Comparison of ENCODE assay signal across 2 cellular contexts in the genomic region with DNA sequence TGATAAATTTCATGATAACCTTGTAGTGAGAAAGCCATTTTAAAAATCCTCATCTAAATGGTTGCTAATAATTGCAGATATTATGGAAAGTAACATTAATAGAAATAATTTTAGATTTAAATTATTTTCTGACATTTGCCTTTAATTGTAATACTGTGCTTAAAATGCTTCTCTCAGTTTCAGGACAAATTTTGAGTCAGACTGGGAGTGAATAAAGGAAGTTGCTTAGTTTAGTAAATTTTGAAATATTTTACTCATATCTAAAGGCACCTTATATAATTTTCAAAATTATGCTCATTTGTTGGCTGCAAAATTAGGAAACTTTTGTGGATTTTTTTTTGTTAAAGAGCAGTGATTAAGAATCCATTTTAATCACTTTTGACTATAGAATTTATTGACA.
TF ChIP-seq lines count a peak whose summit lies in the region.

No MANE protein-coding gene starts in this region.

TF ChIP-seq in GM12878, 131 proteins besides CTCF, POLR2A, EP300 and RAD21 (continued from another document):
- TF ChIP-seq, protein P1, sequence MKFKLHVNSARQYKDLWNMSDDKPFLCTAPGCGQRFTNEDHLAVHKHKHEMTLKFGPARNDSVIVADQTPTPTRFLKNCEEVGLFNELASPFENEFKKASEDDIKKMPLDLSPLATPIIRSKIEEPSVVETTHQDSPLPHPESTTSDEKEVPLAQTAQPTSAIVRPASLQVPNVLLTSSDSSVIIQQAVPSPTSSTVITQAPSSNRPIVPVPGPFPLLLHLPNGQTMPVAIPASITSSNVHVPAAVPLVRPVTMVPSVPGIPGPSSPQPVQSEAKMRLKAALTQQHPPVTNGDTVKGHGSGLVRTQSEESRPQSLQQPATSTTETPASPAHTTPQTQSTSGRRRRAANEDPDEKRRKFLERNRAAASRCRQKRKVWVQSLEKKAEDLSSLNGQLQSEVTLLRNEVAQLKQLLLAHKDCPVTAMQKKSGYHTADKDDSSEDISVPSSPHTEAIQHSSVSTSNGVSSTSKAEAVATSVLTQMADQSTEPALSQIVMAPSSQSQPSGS (IDR thresholded peaks at IDR 0.05; ENCODE audit: low read length), result peak; percentile 42; the same call in 1 of the 2 replicates
- TF ChIP-seq NFIC (IDR thresholded peaks at IDR 0.05; ENCODE audit: low read depth, low read length) (peak; percentile 71), MEF2A (IDR thresholded peaks at IDR 0.05; ENCODE audit: insufficient read depth, low read depth, low read length) (0 out of 2 replicates have a peak, but pooled peaks have one; percentile 47)

TF ChIP-seq in SK-N-SH, 30 proteins besides CTCF, POLR2A, EP300 and RAD21 (continued from another document):
- TF ChIP-seq PBX3 (IDR thresholded peaks at IDR 0.05) (no peak), TCF12 (IDR thresholded peaks at IDR 0.05) (no peak), FOSL2 (IDR thresholded peaks at IDR 0.05; ENCODE audit: borderline replicate concordance, low read depth) (no peak), POLR2AphosphoS5 (IDR thresholded peaks at IDR 0.05; ENCODE audit: low read depth, low read length) (no peak)
